24 cellular contexts compared by ENCODE assay signal in the genomic region with DNA sequence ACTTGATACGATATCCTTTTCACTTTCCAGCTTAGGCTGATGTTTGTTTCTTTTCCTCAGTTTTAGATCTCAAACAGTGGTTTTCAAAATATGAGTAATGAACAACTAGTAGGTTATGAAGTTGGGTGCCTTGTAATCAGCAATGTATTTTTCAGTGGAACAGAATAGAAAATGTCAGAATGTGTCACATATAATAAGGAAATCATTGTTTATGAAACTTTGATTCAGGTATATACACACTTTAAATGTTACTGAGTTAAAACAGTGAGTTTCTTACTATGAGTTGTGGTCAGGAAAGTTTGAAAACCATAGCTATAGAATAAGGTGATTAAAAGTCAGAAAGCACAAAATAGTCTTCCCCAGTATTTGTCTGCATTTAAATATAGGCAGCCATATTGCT. TPM values are rescaled to one million over a fixed set of nuclear protein-coding genes. Genes with fewer than 3 reads are reported as not detected.
DNase-seq lines count a peak whose midpoint lies in the region; ATAC-seq, FAIRE-seq and TF ChIP-seq lines count a peak whose summit lies in the region.
"Had no signal": no experiment of that assay in that cellular context is flagged by ENCODE, and none has a peak within 500 bp of the region (broad histone marks: within the 10 kb centered on the region; RNA-seq: fewer than 3 reads in every experiment).

No MANE protein-coding gene starts in this region.

- POLR2A ChIA-PET in activated CD4-positive, alpha-beta memory T cell treated with anti-CD3 and anti-CD28 coated beads for 36 hours (lab: Charles Lee) = no interaction called here

- no peak overlapping the region for H3K4me3 Mint-ChIP-seq in activated T-cell treated with anti-CD3 and anti-CD28 coated beads, Interleukin-2, amount 50 U/mL, for 4 hours
- H3K4me3 Mint-ChIP-seq in activated CD4-positive, alpha-beta memory T cell treated with anti-CD3 and anti-CD28 coated beads for 36 hours = no peak overlapping the region
- H3K4me3 Mint-ChIP-seq in stimulated activated effector memory CD8-positive, alpha-beta T cell treated with anti-CD3 and anti-CD28 coated beads, Interleukin-12 subunit alpha, Interleukin-12 subunit beta, amount 100 ng/mL, for 72 hours = no peak overlapping the region
- H3K4me3 Mint-ChIP-seq: CD14-positive monocyte; CD8-positive, alpha-beta memory T cell; H9 had no signal

- H3K27ac Mint-ChIP-seq in activated CD4-positive, alpha-beta memory T cell treated with anti-CD3 and anti-CD28 coated beads for 36 hours = peak overlapping the region; percentile 49
- peak overlapping the region; percentile 11 for H3K27ac Mint-ChIP-seq in stimulated activated effector memory CD8-positive, alpha-beta T cell treated with anti-CD3 and anti-CD28 coated beads, Interleukin-12 subunit alpha, Interleukin-12 subunit beta, amount 100 ng/mL, for 72 hours
- H3K27ac Mint-ChIP-seq: CD14-positive monocyte, H9 had no signal

- H3K36me3 Mint-ChIP-seq in activated T-cell treated with anti-CD3 and anti-CD28 coated beads, Interleukin-2, amount 50 U/mL, for 4 hours (ENCODE audit: insufficient read depth) = peaks cover 14% of the 10 kb centered on the region
- H3K36me3 Mint-ChIP-seq in activated CD4-positive, alpha-beta memory T cell treated with anti-CD3 and anti-CD28 coated beads for 36 hours = peaks cover 39% of the 10 kb centered on the region
- H3K36me3 Mint-ChIP-seq in stimulated activated effector memory CD8-positive, alpha-beta T cell treated with anti-CD3 and anti-CD28 coated beads, Interleukin-12 subunit alpha, Interleukin-12 subunit beta, amount 100 ng/mL, for 72 hours = peaks cover 100% of the 10 kb centered on the region

- intact Hi-C loops in activated CD4-positive, alpha-beta memory T cell treated with anti-CD3 and anti-CD28 coated beads for 36 hours (cut with micrococcal nuclease) = loop anchor here (1.0 to 2.0 kb wide), 2 partner anchors 39 to 45 kb away; a partner anchor contains a TSS

- DNase-seq in activated T-cell treated with anti-CD3 and anti-CD28 coated beads, Interleukin-2, amount 50 U/mL, for 4 hours = no peak
- DNase-seq in activated T-cell treated with anti-CD3 and anti-CD28 coated beads for 4 hours (no peak), H54 (ENCODE audit: insufficient read length, low spot score) (no peak), inferior parietal cortex (ENCODE audit: extremely low spot score) (no peak)
- DNase-seq in activated CD4-positive, alpha-beta memory T cell treated with anti-CD3 and anti-CD28 coated beads for 36 hours = no peak
- DNase-seq in stimulated activated effector memory CD8-positive, alpha-beta T cell treated with anti-CD3 and anti-CD28 coated beads, Interleukin-12 subunit alpha, Interleukin-12 subunit beta, amount 100 ng/mL, for 72 hours (ENCODE audit: low spot score in 2 of 2) = no peak
- DNase-seq: BE2C; Calu3; CD8-positive, alpha-beta memory T cell; DMS79 treated with DMSO at 0.1 percent for 48 hours; GM23248; H9; NCI-H1048; NCI-H1417; NCI-H1694; NCI-H2081; NCI-H2227 treated with DMSO at 0.1 percent for 48 hours; NCI-H526 treated with DMSO at 0.1 percent for 48 hours; PC-9; Right ventricle myocardium superior; RPMI8226 had no signal

- no peak for TF ChIP-seq POLR2A in H54 (IDR thresholded peaks at IDR 0.05; ENCODE audit: low read depth, low read length)

- peak; percentile 50 to 70 for ATAC-seq in activated T-cell treated with anti-CD3 and anti-CD28 coated beads, Interleukin-2, amount 50 U/mL, for 4 hours
- peak; percentile 74 for ATAC-seq in stimulated activated effector memory CD8-positive, alpha-beta T cell treated with anti-CD3 and anti-CD28 coated beads, Interleukin-12 subunit alpha, Interleukin-12 subunit beta, amount 100 ng/mL, for 72 hours
- no peak for ATAC-seq in GM21619 (IDR thresholded peaks at IDR 0.05; ENCODE audit: unreplicated experiment)

- CTCF ChIA-PET in activated CD4-positive, alpha-beta memory T cell treated with anti-CD3 and anti-CD28 coated beads for 36 hours (lab: Charles Lee) = no interaction called here

- H3K4me1 Mint-ChIP-seq in activated T-cell treated with anti-CD3 and anti-CD28 coated beads, Interleukin-2, amount 50 U/mL, for 4 hours (ENCODE audit: low read depth) = peaks cover 16% of the 10 kb centered on the region
- peaks cover 30% of the 10 kb centered on the region for H3K4me1 Mint-ChIP-seq in activated CD4-positive, alpha-beta memory T cell treated with anti-CD3 and anti-CD28 coated beads for 36 hours (ENCODE audit: low read depth)
- peaks cover 12% of the 10 kb centered on the region for H3K4me1 Mint-ChIP-seq in stimulated activated effector memory CD8-positive, alpha-beta T cell treated with anti-CD3 and anti-CD28 coated beads, Interleukin-12 subunit alpha, Interleukin-12 subunit beta, amount 100 ng/mL, for 72 hours
- H3K4me1 Mint-ChIP-seq: CD14-positive monocyte, H9 had no signal

- H3K27me3 Mint-ChIP-seq in activated T-cell treated with anti-CD3 and anti-CD28 coated beads, Interleukin-2, amount 50 U/mL, for 4 hours (ENCODE audit: low read depth) = no peaks in the 10 kb centered on the region
- H3K27me3 Mint-ChIP-seq in activated CD4-positive, alpha-beta memory T cell treated with anti-CD3 and anti-CD28 coated beads for 36 hours = no peaks in the 10 kb centered on the region
- H3K27me3 Mint-ChIP-seq: CD8-positive, alpha-beta memory T cell had no signal

- peak; percentile 73 for FAIRE-seq in H54 (lab: Jason Lieb, UNC)
- FAIRE-seq: GM12892 had no signal

- no peaks in the 10 kb centered on the region for H3K9me3 Mint-ChIP-seq in activated T-cell treated with anti-CD3 and anti-CD28 coated beads, Interleukin-2, amount 50 U/mL, for 4 hours
- no peaks in the 10 kb centered on the region for H3K9me3 Mint-ChIP-seq in activated CD4-positive, alpha-beta memory T cell treated with anti-CD3 and anti-CD28 coated beads for 36 hours
- no peaks in the 10 kb centered on the region for H3K9me3 Mint-ChIP-seq in stimulated activated effector memory CD8-positive, alpha-beta T cell treated with anti-CD3 and anti-CD28 coated beads, Interleukin-12 subunit alpha, Interleukin-12 subunit beta, amount 100 ng/mL, for 72 hours
- H3K9me3 Mint-ChIP-seq: CD8-positive, alpha-beta memory T cell; H9 had no signal

RNA-seq across cellular contexts. Expression of a gene that starts 39.8 kb away (rescaled TPM):
- total RNA-seq in activated T-cell treated with anti-CD3 and anti-CD28 coated beads, Interleukin-2, amount 50 U/mL, for 4 hours = 10 to 100 TPM; 15.1 to 20.5 (median 15.4) TPM
- total RNA-seq in activated CD4-positive, alpha-beta memory T cell treated with anti-CD3 and anti-CD28 coated beads for 36 hours = 10 to 100 TPM; 21.7 to 23.4 TPM
